Comparison of ENCODE assay signal across 8 cellular contexts in genomic region chr10:110210663-110211454, GRCh38. TPM values are rescaled to one million over a fixed set of nuclear protein-coding genes. Genes with fewer than 3 reads are reported as not detected.
DNase-seq lines count a peak whose midpoint lies in the region; ATAC-seq and TF ChIP-seq lines count a peak whose summit lies in the region.

No MANE protein-coding gene starts in this region.

- 0 to 1% (median 0%) methylated on average over 60 of the region's 60 CpGs for WGBS in ovary, 3 donors
- WGBS in thymus = under 1% methylated on average over 60 of the region's 60 CpGs

- intact Hi-C loops in ovary (cut with DNase I) = loop anchor here in 1 of 4 donors (1.0 kb wide), 1 partner anchor 15 kb away; no protein-coding TSS in a partner anchor

- H3K36me3 ChIP-seq in adipocyte (ENCODE audit: control insufficient read depth, insufficient read depth, low read length, severe bottlenecking) (no peaks in the 10 kb centered on the region), cardiac muscle cell (no peaks in the 10 kb centered on the region), ovary (no peaks in the 10 kb centered on the region), thymus (ENCODE audit: control insufficient read depth, insufficient read depth) (no peaks in the 10 kb centered on the region)

- no peaks in the 10 kb centered on the region for H3K9me3 ChIP-seq in adipocyte (ENCODE audit: control insufficient read depth, low read length)
- H3K9me3 ChIP-seq in cardiac muscle cell (ENCODE audit: low read depth) = no peaks in the 10 kb centered on the region
- H3K9me3 ChIP-seq in ovary = no peaks in the 10 kb centered on the region
- H3K9me3 ChIP-seq in thymus (ENCODE audit: control insufficient read depth) = no peaks in the 10 kb centered on the region

- peak; percentile 23 for TF ChIP-seq EP300 in ovary (IDR thresholded peaks at IDR 0.05)

- H3K4me1 ChIP-seq in adipocyte (ENCODE audit: control insufficient read depth, insufficient read depth, low read length) (peaks cover 14% of the 10 kb centered on the region), cardiac muscle cell (ENCODE audit: low read depth) (peaks cover 14% of the 10 kb centered on the region), ovary (ENCODE audit: insufficient read depth) (peaks cover 7% of the 10 kb centered on the region), thymus (ENCODE audit: control insufficient read depth, insufficient read depth, low read length) (peaks cover 15% of the 10 kb centered on the region)

- DNase-seq in NCI-H1436 treated with DMSO at 0.1 percent for 48 hours (lab: John Stamatoyannopoulos, UW) = peak; percentile 94
- DNase-seq in SW480 (ENCODE audit: low spot score) = peak; percentile 98
- DNase-seq in adipocyte (ENCODE audit: low read depth) = peak; percentile 99
- DNase-seq in cardiac muscle cell (ENCODE audit: low read depth in 1 of 2, low spot score in 1 of 2) = peak; percentile 98 to 99
- DNase-seq in ovary = peak; percentile 98 to 99 (median 99)

- H3K27me3 ChIP-seq in adipocyte (replicated peaks; ENCODE audit: control insufficient read depth, insufficient read depth, low read length) = no peaks in the 10 kb centered on the region
- no peaks in the 10 kb centered on the region for H3K27me3 ChIP-seq in cardiac muscle cell
- no peaks in the 10 kb centered on the region for H3K27me3 ChIP-seq in ovary
- H3K27me3 ChIP-seq in thymus (ENCODE audit: control insufficient read depth, insufficient read depth) = peaks cover 6% of the 10 kb centered on the region

- TF ChIP-seq CTCF in GM12875 (IDR thresholded peaks at IDR 0.05; ENCODE audit: borderline replicate concordance, insufficient read depth, low read depth, low read length) = no peak
- TF ChIP-seq CTCF in cardiac muscle cell (IDR thresholded peaks at IDR 0.05; ENCODE audit: low read depth, low read length) = no peak
- TF ChIP-seq CTCF in ovary (IDR thresholded peaks at IDR 0.05) = no peak

- H3K27ac ChIP-seq in cardiac muscle cell (peak overlapping the region; percentile 95), ovary (peak overlapping the region; percentile 71 to 95), thymus (ENCODE audit: low read depth) (peak overlapping the region; percentile 86)

- H3K9ac ChIP-seq in adipocyte (ENCODE audit: low read length) = peak overlapping the region; percentile 89

- H3K4me3 ChIP-seq in GM12875 (ENCODE audit: low read depth, low read length) (peak overlapping the region; percentile 71), adipocyte (ENCODE audit: low read length) (peak overlapping the region; percentile 91), cardiac muscle cell (peak overlapping the region; percentile 67), ovary (peak overlapping the region; percentile 79), thymus (ENCODE audit: low read length) (peak overlapping the region; percentile 65)

- TF ChIP-seq POLR2A in ovary (IDR thresholded peaks at IDR 0.05) = peak; percentile 87

- peak; percentile 70 for ATAC-seq in HG02852 (IDR thresholded peaks at IDR 0.05; ENCODE audit: unreplicated experiment)

RNA-seq across cellular contexts. Expression of gene MXI1, which starts 3.5 kb away (rescaled TPM):
- total RNA-seq in cardiac muscle cell (48.2 and 55.0 TPM in 2 replicates), ovary (10 to 100 TPM; 41.9 to 80.0 (median 60.8) TPM)
- polyA plus RNA-seq in cardiac muscle cell (68.4 and 69.8 TPM in 2 replicates), ovary (100 to 1,000 TPM in 1 of 2 donors, 10 to 100 TPM in 1; 75.4 to 100 TPM), thymus (44.1 TPM)

Comparison
In these comparisons a context has a peak if more than half of its experiments do, and no peak if none do; other contexts are left out.
1. Peak in every context shown above with its lines: DNase-seq, ATAC-seq, H3K4me3 ChIP-seq and H3K27ac ChIP-seq.